Comparison of ENCODE assay signal across 15 cellular contexts in the genomic region with DNA sequence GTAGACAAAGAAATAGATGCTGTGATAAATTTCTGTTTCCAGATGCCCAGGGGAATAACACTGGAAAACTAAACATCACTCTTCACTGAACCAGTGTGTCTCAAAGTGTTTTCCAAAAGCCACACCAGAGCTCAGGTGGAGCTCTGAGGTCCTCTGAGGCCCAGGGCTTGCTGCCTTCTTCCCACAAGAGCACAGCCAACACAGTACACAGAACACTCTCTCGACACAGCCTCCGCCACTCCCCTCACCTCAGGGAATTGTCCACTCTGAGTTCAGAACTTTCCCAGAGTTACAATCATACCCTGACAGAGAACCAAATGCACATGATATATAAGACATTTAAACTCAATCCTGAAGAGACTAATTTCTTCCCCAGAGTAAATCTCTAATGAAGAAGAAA. TPM values are rescaled to one million over a fixed set of nuclear protein-coding genes. Genes with fewer than 3 reads are reported as not detected.
DNase-seq lines count a peak whose midpoint lies in the region; ATAC-seq and TF ChIP-seq lines count a peak whose summit lies in the region.
"Had no signal": no experiment of that assay in that cellular context is flagged by ENCODE, and none has a peak within 500 bp of the region (broad histone marks: within the 10 kb centered on the region; RNA-seq: fewer than 3 reads in every experiment).

No MANE protein-coding gene starts in this region.

- TF ChIP-seq CTCF in CD4-positive, alpha-beta T cell (IDR thresholded peaks at IDR 0.05): no peak

- no peak for ATAC-seq in CD4-positive, alpha-beta T cell (ENCODE audit: poor library complexity)
- no peak for ATAC-seq in T-helper 17 cell
- peak; percentile 13 for ATAC-seq in left ventricle myocardium superior
- no peak for ATAC-seq in HG03039 (IDR thresholded peaks at IDR 0.05; ENCODE audit: unreplicated experiment)
- ATAC-seq: GM12878 had no signal

- no peak overlapping the region for H3K9ac ChIP-seq in skeletal muscle satellite cell (ENCODE audit: low read depth, low read length)

- peaks cover 45% of the 10 kb centered on the region for H3K4me1 ChIP-seq in skeletal muscle satellite cell (ENCODE audit: control insufficient read depth, insufficient read depth, low read length)

- H3K36me3 ChIP-seq in skeletal muscle satellite cell (ENCODE audit: insufficient read depth, low read length): no peaks in the 10 kb centered on the region

- H3K9me3 ChIP-seq in CD4-positive, alpha-beta T cell (ENCODE audit: control insufficient read depth, low read length): no peaks in the 10 kb centered on the region
- H3K9me3 ChIP-seq in T-helper 17 cell (ENCODE audit: control insufficient read depth, low read length, poor library complexity, severe bottlenecking): no peaks in the 10 kb centered on the region
- no peaks in the 10 kb centered on the region for H3K9me3 ChIP-seq in skeletal muscle satellite cell (replicated peaks; ENCODE audit: low read length)
- H3K9me3 ChIP-seq: Caco-2 had no signal

- H3K27me3 Mint-ChIP-seq in CD4-positive, alpha-beta T cell: peaks cover 9% of the 10 kb centered on the region
- no peaks in the 10 kb centered on the region for H3K27me3 Mint-ChIP-seq in T-helper 17 cell

- H3K4me3 Mint-ChIP-seq in CD4-positive, alpha-beta T cell: peak overlapping the region; percentile 34
- peak overlapping the region; percentile 33 for H3K4me3 Mint-ChIP-seq in T-helper 17 cell

- POLR2A ChIA-PET in CD4-positive, alpha-beta T cell (lab: Charles Lee): interaction anchor here (1.8 to 4.7 kb wide), 2 partner anchors 22 to 99 kb away, joined by 5 to 67 read pairs; a partner anchor contains a TSS

- peaks cover 48% of the 10 kb centered on the region for H3K4me1 Mint-ChIP-seq in CD4-positive, alpha-beta T cell (ENCODE audit: low read depth)
- H3K4me1 Mint-ChIP-seq in T-helper 17 cell: peaks cover 37% of the 10 kb centered on the region

- peak overlapping the region; percentile 17 for H3K4me3 ChIP-seq in skeletal muscle satellite cell (ENCODE audit: low read length)
- H3K4me3 ChIP-seq: GM12878, lung had no signal

- no peak for DNase-seq in CD4-positive, alpha-beta T cell
- DNase-seq in T-helper 17 cell (no peak), left ventricle myocardium superior (peak; percentile 45), NCI-H446 (lab: John Stamatoyannopoulos, UW) (no peak), germinal center (ENCODE audit: low spot score) (no peak), NCI-H2171 treated with DMSO at 0.1 percent for 48 hours (lab: John Stamatoyannopoulos, UW) (no peak)
- DNase-seq: Caco-2; NCI-H345; SHP77; stimulated activated CD8-positive, alpha-beta memory T cell treated with anti-CD3 and anti-CD28 coated beads, Interleukin-4, amount 100 ng/mL, for 48 hours had no signal

- peaks cover 19% of the 10 kb centered on the region for H3K36me3 Mint-ChIP-seq in CD4-positive, alpha-beta T cell (ENCODE audit: low read depth)
- H3K36me3 Mint-ChIP-seq in T-helper 17 cell (ENCODE audit: low read depth): peaks cover 5% of the 10 kb centered on the region

- peak overlapping the region; percentile 96 for H3K4me2 ChIP-seq in skeletal muscle satellite cell (ENCODE audit: low read length)

- H3K27ac ChIP-seq in CD4-positive, alpha-beta T cell (ENCODE audit: low read depth, low read length): no peak overlapping the region

- no peaks in the 10 kb centered on the region for H3K27me3 ChIP-seq in CD4-positive, alpha-beta T cell (ENCODE audit: control insufficient read depth, insufficient read depth, low read length)
- H3K27me3 ChIP-seq in skeletal muscle satellite cell (ENCODE audit: control insufficient read depth, insufficient read depth, low read length): peaks cover 10% of the 10 kb centered on the region

- H3K9me3 Mint-ChIP-seq in CD4-positive, alpha-beta T cell: no peaks in the 10 kb centered on the region
- H3K9me3 Mint-ChIP-seq: activated T-helper 2 cell treated with anti-CD3 and anti-CD28 coated beads, Interferon-gamma antibody, Interleukin-2, Interleukin-4, amounts not matched to agents 10 μg/mL and 5 μg/mL and 100 μg/mL, durations not matched to agents 14 hours and 24 hours and 36 hours had no signal

- CTCF ChIA-PET in CD4-positive, alpha-beta T cell (lab: Charles Lee): no interaction called here

- H3K27ac Mint-ChIP-seq in CD4-positive, alpha-beta T cell: peak overlapping the region; percentile 95
- peak overlapping the region; percentile 99 for H3K27ac Mint-ChIP-seq in T-helper 17 cell
- H3K27ac Mint-ChIP-seq: activated T-helper 2 cell treated with anti-CD3 and anti-CD28 coated beads, Interferon-gamma antibody, Interleukin-2, Interleukin-4, amounts not matched to agents 10 μg/mL and 5 μg/mL and 100 μg/mL, durations not matched to agents 14 hours and 24 hours and 36 hours had no signal

- intact Hi-C loops in CD4-positive, alpha-beta T cell (cut with DNase I, micrococcal nuclease): loop anchor here in 1 of 2 experiments (5.0 to 10.0 kb wide), 7 partner anchors 56 to 972 kb away; a partner anchor contains a TSS
- intact Hi-C loops in left ventricle myocardium superior (cut with micrococcal nuclease): no loop called here

RNA-seq across cellular contexts. Expression of a gene that starts 3.1 kb away (rescaled TPM):
- total RNA-seq in CD4-positive, alpha-beta T cell: 10 to 100 TPM; 23.1 to 23.5 TPM
- total RNA-seq in T-helper 17 cell: 10 to 100 TPM; 29.7 to 37.9 TPM
- total RNA-seq in left ventricle myocardium superior: 50.0 TPM
- 72.5 and 78.6 TPM in 2 replicates for total RNA-seq in skeletal muscle satellite cell (2012; rRNA removed)
